20 cellular contexts compared by ENCODE assay signal in genomic region chr6:40713002-40713719, GRCh38.
DNase-seq lines count a peak whose midpoint lies in the region; ATAC-seq and TF ChIP-seq lines count a peak whose summit lies in the region.
"Had no signal": no experiment of that assay in that cellular context is flagged by ENCODE, and none has a peak within 500 bp of the region (broad histone marks: within the 10 kb centered on the region; RNA-seq: fewer than 3 reads in every experiment).

No MANE protein-coding gene starts in this region.

- no peaks in the 10 kb centered on the region for H3K9me3 Mint-ChIP-seq in activated naive CD4-positive, alpha-beta T cell treated with anti-CD3 and anti-CD28 coated beads for 36 hours
- H3K9me3 Mint-ChIP-seq: stimulated activated naive CD8-positive, alpha-beta T cell treated with anti-CD3 and anti-CD28 coated beads, Interleukin-15, amount 100 ng/mL, for 72 hours had no signal

- H3K36me3 Mint-ChIP-seq in activated naive CD4-positive, alpha-beta T cell treated with anti-CD3 and anti-CD28 coated beads for 36 hours (ENCODE audit: low read depth): no peaks in the 10 kb centered on the region
- H3K36me3 Mint-ChIP-seq: activated CD8-positive, alpha-beta memory T cell treated with anti-CD3 and anti-CD28 coated beads, Interleukin-2, amount 10 ng/mL, durations not matched to agents 7 days and 5 days; brain had no signal

- H3K4me3 Mint-ChIP-seq in activated naive CD4-positive, alpha-beta T cell treated with anti-CD3 and anti-CD28 coated beads for 36 hours: no peak overlapping the region
- H3K4me3 Mint-ChIP-seq: activated CD8-positive, alpha-beta memory T cell treated with anti-CD3 and anti-CD28 coated beads, Interleukin-2, amount 10 ng/mL, durations not matched to agents 7 days and 5 days; brain; stimulated activated naive CD8-positive, alpha-beta T cell treated with anti-CD3 and anti-CD28 coated beads, Interleukin-15, amount 100 ng/mL, for 72 hours had no signal

- H3K9ac ChIP-seq in colonic mucosa (ENCODE audit: low read depth in 2 of 2, low read length in 2 of 2): no peak overlapping the region

- no peaks in the 10 kb centered on the region for H3K27me3 ChIP-seq in colonic mucosa
- H3K27me3 ChIP-seq: uterus had no signal

- H3K4me1 ChIP-seq in colonic mucosa: no peaks in the 10 kb centered on the region
- H3K4me1 ChIP-seq: uterus had no signal

- DNase-seq in AG08395 (ENCODE audit: low spot score) (peak; percentile 42), ELF-1 (ENCODE audit: low read depth, low spot score) (peak; percentile 49), iPS-NIHi7 (ENCODE audit: extremely low spot score) (peak; percentile 56), NCI-H2081 treated with DMSO at 0.1 percent for 48 hours (lab: John Stamatoyannopoulos, UW) (no peak), colonic mucosa (no peak)
- no peak for DNase-seq in activated naive CD4-positive, alpha-beta T cell treated with anti-CD3 and anti-CD28 coated beads for 36 hours
- DNase-seq: activated CD8-positive, alpha-beta memory T cell treated with anti-CD3 and anti-CD28 coated beads, Interleukin-2, amount 10 ng/mL, durations not matched to agents 7 days and 5 days; activated naive CD4-positive, alpha-beta T cell treated with anti-CD3 and anti-CD28 coated beads, Interleukin-2, amount 50 U/mL, for 16 hours; AML-193; hippocampal formation; left colon; NCI-H2107; NCI-H774; posterior cingulate gyrus; stimulated activated CD4-positive, alpha-beta T cell treated with anti-CD3 and anti-CD28 coated beads, Interleukin-12 subunit alpha, Interleukin-12 subunit beta, amount 100 ng/mL, for 4 hours; stimulated activated naive CD8-positive, alpha-beta T cell treated with anti-CD3 and anti-CD28 coated beads, Interleukin-15, amount 100 ng/mL, for 72 hours; uterus had no signal

- no peak for TF ChIP-seq CTCF in colonic mucosa (IDR thresholded peaks at IDR 0.05)

- intact Hi-C loops in colonic mucosa (cut with DNase I): no loop called here
- intact Hi-C loops in activated naive CD4-positive, alpha-beta T cell treated with anti-CD3 and anti-CD28 coated beads for 36 hours (cut with micrococcal nuclease): no loop called here

- peak; percentile 32; the same call in 2 of the 3 replicates for ATAC-seq in SK-N-SH treated with all-trans-retinoic acid at 6 μM for 48 hours
- ATAC-seq in HG03025 (IDR thresholded peaks at IDR 0.05; ENCODE audit: low FRiP score, unreplicated experiment): no peak
- ATAC-seq: activated CD8-positive, alpha-beta memory T cell treated with anti-CD3 and anti-CD28 coated beads, Interleukin-2, amount 10 ng/mL, durations not matched to agents 7 days and 5 days; left colon; stimulated activated naive CD8-positive, alpha-beta T cell treated with anti-CD3 and anti-CD28 coated beads, Interleukin-15, amount 100 ng/mL, for 72 hours had no signal

- no peaks in the 10 kb centered on the region for H3K27me3 Mint-ChIP-seq in activated naive CD4-positive, alpha-beta T cell treated with anti-CD3 and anti-CD28 coated beads for 36 hours (ENCODE audit: low read depth)

- no peak overlapping the region for H3K27ac Mint-ChIP-seq in activated naive CD4-positive, alpha-beta T cell treated with anti-CD3 and anti-CD28 coated beads for 36 hours
- H3K27ac Mint-ChIP-seq: activated CD8-positive, alpha-beta memory T cell treated with anti-CD3 and anti-CD28 coated beads, Interleukin-2, amount 10 ng/mL, durations not matched to agents 7 days and 5 days had no signal

- H3K4me3 ChIP-seq in colonic mucosa: no peak overlapping the region
- H3K4me3 ChIP-seq: uterus had no signal

- CTCF ChIA-PET in activated naive CD4-positive, alpha-beta T cell treated with anti-CD3 and anti-CD28 coated beads for 36 hours (lab: Charles Lee): no interaction called here

- no peak overlapping the region for H3K27ac ChIP-seq in colonic mucosa
- H3K27ac ChIP-seq: uterus had no signal

- no peaks in the 10 kb centered on the region for H3K9me3 ChIP-seq in colonic mucosa
- H3K9me3 ChIP-seq: uterus had no signal

- no peaks in the 10 kb centered on the region for H3K36me3 ChIP-seq in colonic mucosa
- H3K36me3 ChIP-seq: uterus had no signal

- no peaks in the 10 kb centered on the region for H3K4me1 Mint-ChIP-seq in activated naive CD4-positive, alpha-beta T cell treated with anti-CD3 and anti-CD28 coated beads for 36 hours (ENCODE audit: low read depth)
- H3K4me1 Mint-ChIP-seq: activated CD8-positive, alpha-beta memory T cell treated with anti-CD3 and anti-CD28 coated beads, Interleukin-2, amount 10 ng/mL, durations not matched to agents 7 days and 5 days; stimulated activated naive CD8-positive, alpha-beta T cell treated with anti-CD3 and anti-CD28 coated beads, Interleukin-15, amount 100 ng/mL, for 72 hours had no signal

TF ChIP-seq in SK-N-SH treated with all-trans-retinoic acid at 6 μM for 48 hours, 23 proteins besides CTCF, POLR2A, EP300 and RAD21:
- TF ChIP-seq GLIS3 (CRISPR knock-in tag; IDR thresholded peaks at IDR 0.05) (no peak), OSR1 (CRISPR knock-in tag; IDR thresholded peaks at IDR 0.05) (no peak), ISL1 (CRISPR knock-in tag; IDR thresholded peaks at IDR 0.05) (no peak), TOX (CRISPR knock-in tag; IDR thresholded peaks at IDR 0.05; ENCODE audit: borderline replicate concordance) (no peak), RARB (CRISPR knock-in tag; IDR thresholded peaks at IDR 0.05) (no peak), ZFP30 (CRISPR knock-in tag; IDR thresholded peaks at IDR 0.05) (no peak), CSDC2 (CRISPR knock-in tag; IDR thresholded peaks at IDR 0.05) (no peak), TSHZ2 (CRISPR knock-in tag; IDR thresholded peaks at IDR 0.05) (no peak), ZFP3 (CRISPR knock-in tag; IDR thresholded peaks at IDR 0.05) (no peak), ESRRG (CRISPR knock-in tag; IDR thresholded peaks at IDR 0.05) (no peak), PPARA (CRISPR knock-in tag; IDR thresholded peaks at IDR 0.05; ENCODE audit: borderline replicate concordance) (no peak), SNAI2 (CRISPR knock-in tag; IDR thresholded peaks at IDR 0.05) (no peak), ZNF8 (CRISPR knock-in tag; IDR thresholded peaks at IDR 0.05) (no peak), ZNF70 (CRISPR knock-in tag; IDR thresholded peaks at IDR 0.05) (no peak), ZNF565 (CRISPR knock-in tag; conservative IDR thresholded peaks at IDR 0.05; ENCODE audit: low read depth) (no peak)
TF ChIP-seq in SK-N-SH treated with all-trans-retinoic acid at 6 μM for 48 hours: peak in this region for 0.

Comparison
In these comparisons a context has a peak if more than half of its experiments do, and no peak if none do; other contexts are left out.
1. DNase-seq: peak in AG08395 (single experiment), ELF-1 (single experiment) and iPS-NIHi7 (single experiment); none in NCI-H2081 treated with DMSO at 0.1 percent for 48 hours (single experiment), colonic mucosa (single experiment) and activated naive CD4-positive, alpha-beta T cell treated with anti-CD3 and anti-CD28 coated beads for 36 hours (single experiment).